In genomic region chr2:143161982-143162837, GRCh38 we compare ENCODE assay signal across 8 cellular contexts. TPM values are rescaled to one million over a fixed set of nuclear protein-coding genes. Genes with fewer than 3 reads are reported as not detected.
A peak's percentile ranks its signal among the peaks of the same experiment; 100 is the strongest.
DNase-seq lines count a peak whose midpoint lies in the region; ATAC-seq and TF ChIP-seq lines count a peak whose summit lies in the region.

No MANE protein-coding gene starts in this region.

- no peaks in the 10 kb centered on the region for H3K4me1 ChIP-seq in mucosa of descending colon (ENCODE audit: low read depth)

- intact Hi-C loops in mucosa of descending colon (cut with DNase I, micrococcal nuclease), result no loop called here

- peak; percentile 18 to 31 for DNase-seq in activated CD8-positive, alpha-beta memory T cell treated with anti-CD3 and anti-CD28 coated beads for 1 hour (ENCODE audit: extremely low read depth in 1 of 2, low read depth in 1 of 2)
- DNase-seq in activated CD8-positive, alpha-beta memory T cell treated with anti-CD3 and anti-CD28 coated beads, Interleukin-2, amount 50 U/mL, for 48 hours, result no peak
- peak; percentile 38 for DNase-seq in NCI-H146 (lab: John Stamatoyannopoulos, UW)
- peak; percentile 76 for DNase-seq in choroid plexus epithelial cell (ENCODE audit: low read depth)
- peak in 2 of 3 donors; percentile 28 to 39 for DNase-seq in mucosa of descending colon
- peak; percentile 34 for DNase-seq in stimulated activated naive CD8-positive, alpha-beta T cell treated with anti-CD3 and anti-CD28 coated beads, Interleukin-15, Interleukin-2, amounts not matched to agents 100 U/mL and 50 U/mL, for 24 hours

- H3K36me3 ChIP-seq in mucosa of descending colon (ENCODE audit: low read depth), result no peaks in the 10 kb centered on the region

- ATAC-seq in HG02571 (IDR thresholded peaks at IDR 0.05; ENCODE audit: unreplicated experiment) (peak; percentile 91), mucosa of descending colon (peak; percentile 75)
- peak; percentile 96 for ATAC-seq in stimulated activated naive CD8-positive, alpha-beta T cell treated with anti-CD3 and anti-CD28 coated beads, Interleukin-15, Interleukin-2, amounts not matched to agents 100 U/mL and 50 U/mL, for 24 hours

- no peak overlapping the region for H3K4me3 ChIP-seq in WI38 (ENCODE audit: low read depth, low read length)
- no peak overlapping the region for H3K4me3 ChIP-seq in choroid plexus epithelial cell (ENCODE audit: low read depth, low read length)
- no peak overlapping the region for H3K4me3 ChIP-seq in mucosa of descending colon

- H3K9me3 ChIP-seq in mucosa of descending colon, result no peaks in the 10 kb centered on the region

- TF ChIP-seq CTCF in WI38 (IDR thresholded peaks at IDR 0.05; ENCODE audit: low read depth, low read length), result peak; percentile 35; the same call in 1 of the 2 replicates
- TF ChIP-seq CTCF in choroid plexus epithelial cell (conservative IDR thresholded peaks at IDR 0.05; ENCODE audit: low read depth, low read length), result peak; percentile 81
- TF ChIP-seq CTCF in mucosa of descending colon (IDR thresholded peaks at IDR 0.05), result peak; percentile 25

RNA-seq across cellular contexts. Expression of gene ARHGAP15, which starts 33.0 kb away (rescaled TPM):
- 1 to 10 TPM; 5.3 to 8.2 (median 5.8) TPM for total RNA-seq in mucosa of descending colon

Comparison
In these comparisons a context has a peak if more than half of its experiments do, and no peak if none do; other contexts are left out.
1. CTCF ChIP-seq: peak in every context shown above with its lines; median percentile 81 in choroid plexus epithelial cell; 35 in WI38; 25 in mucosa of descending colon.